In genomic region chr10:69495666-69496065, GRCh38 we compare ENCODE assay signal across 17 cellular contexts. TPM values are rescaled to one million over a fixed set of nuclear protein-coding genes. Genes with fewer than 3 reads are reported as not detected.
DNase-seq lines count a peak whose midpoint lies in the region; ATAC-seq and TF ChIP-seq lines count a peak whose summit lies in the region.
"Had no signal": no experiment of that assay in that cellular context is flagged by ENCODE, and none has a peak within 500 bp of the region (broad histone marks: within the 10 kb centered on the region; RNA-seq: fewer than 3 reads in every experiment).

No MANE protein-coding gene starts in this region.

- ATAC-seq in activated T-helper 17 cell treated with anti-CD3 and anti-CD28 coated beads, Interleukin-2, amount 50 U/mL, for 72 hours (replicated peaks), result no peak
- ATAC-seq in GM21723 (IDR thresholded peaks at IDR 0.05; ENCODE audit: unreplicated experiment), result no peak
- ATAC-seq: HCT116 had no signal

- H3K9me3 Mint-ChIP-seq in activated T-helper 17 cell treated with anti-CD3 and anti-CD28 coated beads, Interleukin-2, amount 50 U/mL, for 72 hours, result no peaks in the 10 kb centered on the region

- H3K27ac ChIP-seq in dorsolateral prefrontal cortex (peak overlapping the region; percentile 87 to 100 (median 98)), rectal smooth muscle tissue (ENCODE audit: low read depth, low read length) (peak overlapping the region; percentile 84), substantia nigra (ENCODE audit: low read depth, low read length, poor library complexity, severe bottlenecking) (peak overlapping the region; percentile 99)
- H3K27ac ChIP-seq: GM23248, HL-60 had no signal

- peaks cover 66% of the 10 kb centered on the region for H3K4me1 ChIP-seq in rectal smooth muscle tissue (ENCODE audit: control insufficient read depth, insufficient read depth, low read length)

- H3K4me3 Mint-ChIP-seq in activated T-helper 17 cell treated with anti-CD3 and anti-CD28 coated beads, Interleukin-2, amount 50 U/mL, for 72 hours, result no peak overlapping the region
- H3K4me3 Mint-ChIP-seq: B cell had no signal

- H3K36me3 Mint-ChIP-seq in activated T-helper 17 cell treated with anti-CD3 and anti-CD28 coated beads, Interleukin-2, amount 50 U/mL, for 72 hours (ENCODE audit: low read depth), result no peaks in the 10 kb centered on the region

- H3K27me3 ChIP-seq in dorsolateral prefrontal cortex (no peaks in the 10 kb centered on the region), rectal smooth muscle tissue (ENCODE audit: control insufficient read depth, insufficient read depth, low read length) (no peaks in the 10 kb centered on the region)

- H3K27me3 Mint-ChIP-seq in activated T-helper 17 cell treated with anti-CD3 and anti-CD28 coated beads, Interleukin-2, amount 50 U/mL, for 72 hours, result no peaks in the 10 kb centered on the region
- H3K27me3 Mint-ChIP-seq: B cell had no signal

- peak in 4 of 10 donors; percentile 13 to 42 (median 29) for DNase-seq in dorsolateral prefrontal cortex
- no peak for DNase-seq in substantia nigra (lab: John Stamatoyannopoulos, UW)
- no peak for DNase-seq in HCEC 1CT
- DNase-seq in NCI-H2227 treated with DMSO at 0.1 percent for 48 hours (lab: John Stamatoyannopoulos, UW), result no peak
- DNase-seq: DND-41, GM23248, NCI-H1105, NCI-H1694 treated with DMSO at 0.1 percent for 48 hours, NCI-H69, OCI-M1, SHP77 treated with DMSO at 0.1 percent for 48 hours had no signal

- H3K9ac ChIP-seq in rectal smooth muscle tissue (ENCODE audit: low read length), result no peak overlapping the region
- H3K9ac ChIP-seq: GM23248 had no signal

- peak overlapping the region; percentile 85 for H3K27ac Mint-ChIP-seq in activated T-helper 17 cell treated with anti-CD3 and anti-CD28 coated beads, Interleukin-2, amount 50 U/mL, for 72 hours
- H3K27ac Mint-ChIP-seq: B cell had no signal

- intact Hi-C loops in dorsolateral prefrontal cortex (cut with DNase I), result loop anchor here in 1 of 2 donors (2.0 kb wide), 1 partner anchor 45 kb away; the partner anchor contains the start of gene TSPAN15

- peaks cover 16% of the 10 kb centered on the region for H3K4me1 Mint-ChIP-seq in activated T-helper 17 cell treated with anti-CD3 and anti-CD28 coated beads, Interleukin-2, amount 50 U/mL, for 72 hours
- H3K4me1 Mint-ChIP-seq: B cell had no signal

- H3K4me3 ChIP-seq in dorsolateral prefrontal cortex, result peak overlapping the region in 3 of 59 donors; percentile 9 to 38 (median 37)
- no peak overlapping the region for H3K4me3 ChIP-seq in rectal smooth muscle tissue (ENCODE audit: low read length)
- H3K4me3 ChIP-seq: GM23248 had no signal

- TF ChIP-seq CTCF in dorsolateral prefrontal cortex (IDR thresholded peaks at IDR 0.05 in 54 of 56, conservative IDR thresholded peaks at IDR 0.05 in 2 of 56; ENCODE audit: low read depth in 1 of 56, partially characterized antibody in 56 of 56), result no peak

- H3K36me3 ChIP-seq in rectal smooth muscle tissue (ENCODE audit: control insufficient read depth, insufficient read depth, low read length), result peaks cover 4% of the 10 kb centered on the region

RNA-seq across cellular contexts. Expression of gene TSPAN15, which starts 44.4 kb away (rescaled TPM):
- total RNA-seq in activated T-helper 17 cell treated with anti-CD3 and anti-CD28 coated beads, Interleukin-2, amount 50 U/mL, for 72 hours, result 10 to 100 TPM in 1 of 2 donors, 1 to 10 TPM in 1; 4.9 to 12.7 TPM
- total RNA-seq in dorsolateral prefrontal cortex, result 100 to 1,000 TPM in 10 of 120 experiments, 10 to 100 TPM in 109, 1 to 10 TPM in 1; 8.7 to 188 (median 44.2) TPM
- total RNA-seq: GM23248 had no signal
